In genomic region chr16:67968440-67969285, GRCh38 we compare ENCODE assay signal across 8 cellular contexts. TPM values are rescaled to one million over a fixed set of nuclear protein-coding genes. Genes with fewer than 3 reads are reported as not detected.
DNase-seq lines count a peak whose midpoint lies in the region; ATAC-seq and TF ChIP-seq lines count a peak whose summit lies in the region.

Gene SLC12A4 (minus strand): TSS chr16:67968637. CDS start chr16:67968553, 84 bp downstream.

- H3K4me1 ChIP-seq in HUES64 (ENCODE audit: insufficient read depth, low read length): peaks cover 20% of the 10 kb centered on the region; the same call in 1 of the 2 replicates

- peaks cover 5% of the 10 kb centered on the region for H3K36me3 Mint-ChIP-seq in type B pancreatic cell

- H3K9ac ChIP-seq in HUES64 (ENCODE audit: low read depth, low read length): peak within 1 kb of the TSS; percentile 76

- peak within 1 kb of the TSS; percentile 89 for H3K4me3 Mint-ChIP-seq in type B pancreatic cell

- H3K27ac ChIP-seq in HUES64 (ENCODE audit: low read depth, low read length): peak within 1 kb of the TSS; percentile 71; the same call in 1 of the 2 replicates

- peak; percentile 65 for DNase-seq in COR-L47 (lab: John Stamatoyannopoulos, UW)
- DNase-seq in T follicular helper cell (ENCODE audit: low read depth): peak; percentile 77
- peak; percentile 78 for DNase-seq in activated naive CD8-positive, alpha-beta T cell treated with anti-CD3 and anti-CD28 coated beads, Interleukin-2, amount 50 U/mL, for 16 hours (ENCODE audit: low read depth, low spot score)
- peak; percentile 92 for DNase-seq in Right ventricle myocardium superior
- DNase-seq in pons (ENCODE audit: low spot score): peak; percentile 40
- peak; percentile 85 for DNase-seq in type B pancreatic cell (ENCODE audit: extremely low spot score, unreplicated experiment)

- H3K36me3 ChIP-seq in HUES64 (ENCODE audit: insufficient read depth, low read length): no peaks in the 10 kb centered on the region

- ATAC-seq in GM21390 (IDR thresholded peaks at IDR 0.05; ENCODE audit: unreplicated experiment) (peak; percentile 72), Right ventricle myocardium superior (ENCODE audit: poor library complexity) (peak; percentile 91)

- peaks cover 28% of the 10 kb centered on the region for H3K4me1 Mint-ChIP-seq in type B pancreatic cell (ENCODE audit: unreplicated experiment)

- H3K9me3 Mint-ChIP-seq in type B pancreatic cell: no peaks in the 10 kb centered on the region

- H3K27me3 ChIP-seq in HUES64 (ENCODE audit: insufficient read depth, low read length): no peaks in the 10 kb centered on the region

- no peaks in the 10 kb centered on the region for H3K9me3 ChIP-seq in HUES64 (ENCODE audit: insufficient read depth, low read depth, low read length)

- peak; percentile 21 for TF ChIP-seq CTCF in type B pancreatic cell (conservative IDR thresholded peaks at IDR 0.05)

- H3K27ac Mint-ChIP-seq in type B pancreatic cell: peak within 1 kb of the TSS; percentile 98

- H3K4me3 ChIP-seq in HUES64 (ENCODE audit: low read length): peak within 1 kb of the TSS; percentile 70

- WGBS in HUES64: 16% methylated on average over 75 of the region's 75 CpGs

- intact Hi-C loops in Right ventricle myocardium superior (cut with DNase I): no loop called here

- H3K27me3 Mint-ChIP-seq in type B pancreatic cell: peaks cover 10% of the 10 kb centered on the region

RNA-seq across cellular contexts. Expression of gene SLC12A4, which starts in this region (rescaled TPM):
- 15.1 TPM for polyA plus RNA-seq in HUES64 (2013, experiment 1 of 2)
- polyA plus RNA-seq in HUES64 (2013, experiment 2 of 2): 17.2 TPM
- total RNA-seq in Right ventricle myocardium superior (84.3 TPM), type B pancreatic cell (ENCODE audit: low replicate concordance) (48.1 and 68.8 TPM in 2 replicates)

Comparison
In these comparisons a context has a peak if more than half of its experiments do, and no peak if none do; other contexts are left out.
1. Peak in every context shown above with its lines: DNase-seq, ATAC-seq, H3K4me3 ChIP-seq and H3K27ac ChIP-seq.
2. DNase-seq: peak in every context shown above with its lines; median percentile 92 in Right ventricle myocardium superior; 85 in type B pancreatic cell; 78 in activated naive CD8-positive, alpha-beta T cell treated with anti-CD3 and anti-CD28 coated beads, Interleukin-2, amount 50 U/mL, for 16 hours; 77 in T follicular helper cell; 65 in COR-L47; 40 in pons.